Comparison of ENCODE assay signal across 18 cellular contexts in the genomic region with DNA sequence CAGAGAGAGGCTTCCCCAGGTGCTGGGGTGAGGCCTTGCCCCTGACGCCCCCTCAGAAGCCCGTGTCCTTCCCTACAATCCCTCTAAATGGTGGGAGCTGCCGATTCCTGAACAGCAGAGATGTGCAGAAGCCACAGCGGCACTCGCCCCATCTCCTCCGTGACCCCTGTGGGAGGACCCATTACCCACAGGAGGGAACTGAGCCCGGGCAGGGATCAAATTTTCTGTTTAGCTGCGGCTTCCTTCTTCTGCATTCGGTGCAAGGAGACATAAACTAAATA.
DNase-seq lines count a peak whose midpoint lies in the region; ATAC-seq and TF ChIP-seq lines count a peak whose summit lies in the region.
"Had no signal": no experiment of that assay in that cellular context is flagged by ENCODE, and none has a peak within 500 bp of the region (broad histone marks: within the 10 kb centered on the region; RNA-seq: fewer than 3 reads in every experiment).

No MANE protein-coding gene starts in this region.

- H2BK12ac ChIP-seq in neuronal stem cell (ENCODE audit: low read length): no peak overlapping the region

- H3K9me3 ChIP-seq in endodermal cell (ENCODE audit: control insufficient read depth, low read length): no peaks in the 10 kb centered on the region
- H3K9me3 ChIP-seq in neuronal stem cell (replicated peaks in 1 of 2; ENCODE audit: control insufficient read depth in 2 of 2, insufficient read depth in 1 of 2, low read depth in 1 of 2, low read length in 2 of 2): no peaks in the 10 kb centered on the region
- H3K9me3 ChIP-seq: BLaER1, Caco-2 had no signal

- no peak overlapping the region for H2AK5ac ChIP-seq in neuronal stem cell (ENCODE audit: low read depth, low read length)

- no peak overlapping the region for H2BK120ac ChIP-seq in neuronal stem cell (ENCODE audit: low read depth, low read length)

- H3K14ac ChIP-seq in neuronal stem cell (ENCODE audit: low read length): no peak overlapping the region

- no peak overlapping the region for H3K4me3 Mint-ChIP-seq in endodermal cell
- no peak overlapping the region for H3K4me3 Mint-ChIP-seq in WTC11
- H3K4me3 Mint-ChIP-seq in activated naive CD8-positive, alpha-beta T cell treated with anti-CD3 and anti-CD28 coated beads, Interleukin-2, amount 50 U/mL, for 24 hours: no peak overlapping the region
- H3K4me3 Mint-ChIP-seq: B cell; CD4-positive, CD25-positive, alpha-beta regulatory T cell; CD8-positive, alpha-beta T cell had no signal

- no peak for TF ChIP-seq CTCF in endodermal cell (conservative IDR thresholded peaks at IDR 0.05)
- no peak for TF ChIP-seq CTCF in WTC11 (IDR thresholded peaks at IDR 0.05)
- no peak for TF ChIP-seq CTCF in RWPE1 (conservative IDR thresholded peaks at IDR 0.05; ENCODE audit: low read depth)

- peaks cover 2% of the 10 kb centered on the region for H3K27me3 Mint-ChIP-seq in endodermal cell (ENCODE audit: insufficient read depth)
- H3K27me3 Mint-ChIP-seq in WTC11 (ENCODE audit: low read depth): no peaks in the 10 kb centered on the region; the same call in 1 of the 2 replicates
- no peaks in the 10 kb centered on the region for H3K27me3 Mint-ChIP-seq in activated naive CD8-positive, alpha-beta T cell treated with anti-CD3 and anti-CD28 coated beads, Interleukin-2, amount 50 U/mL, for 24 hours
- H3K27me3 Mint-ChIP-seq: CD4-positive, CD25-positive, alpha-beta regulatory T cell had no signal

- H3K9me3 Mint-ChIP-seq in endodermal cell (no peaks in the 10 kb centered on the region), WTC11 (no peaks in the 10 kb centered on the region)
- H3K9me3 Mint-ChIP-seq in activated naive CD8-positive, alpha-beta T cell treated with anti-CD3 and anti-CD28 coated beads, Interleukin-2, amount 50 U/mL, for 24 hours: no peaks in the 10 kb centered on the region
- H3K9me3 Mint-ChIP-seq: CD8-positive, alpha-beta T cell had no signal

- DNase-seq in cardiac septum (ENCODE audit: low spot score) (peak; percentile 36), Right ventricle myocardium superior (no peak), endodermal cell (peak; percentile 38), neuronal stem cell (ENCODE audit: low spot score) (no peak), WTC11 (ENCODE audit: low spot score) (no peak), RWPE1 (ENCODE audit: low spot score) (no peak)
- no peak for DNase-seq in activated naive CD8-positive, alpha-beta T cell treated with anti-CD3 and anti-CD28 coated beads, Interleukin-2, amount 50 U/mL, for 24 hours
- DNase-seq: Caco-2; CD4-positive, CD25-positive, alpha-beta regulatory T cell; DMS153; DND-41; GOT3 had no signal

- no peak overlapping the region for H4K91ac ChIP-seq in neuronal stem cell (ENCODE audit: low read depth, low read length, poor library complexity)

- H3K4me1 ChIP-seq in endodermal cell (ENCODE audit: control insufficient read depth, insufficient read depth, low read length) (no peaks in the 10 kb centered on the region), neuronal stem cell (ENCODE audit: control insufficient read depth in 2 of 2, insufficient read depth in 1 of 2, low read depth in 1 of 2, low read length in 2 of 2) (peaks cover 2 to 4% of the 10 kb centered on the region in 2 donors)
- H3K4me1 ChIP-seq: Caco-2 had no signal

- no peak overlapping the region for H2BK15ac ChIP-seq in neuronal stem cell (ENCODE audit: low read length)

- no peak overlapping the region for H2BK5ac ChIP-seq in neuronal stem cell (ENCODE audit: low read length)

- H3K4me3 ChIP-seq in endodermal cell (ENCODE audit: low read length) (no peak overlapping the region), neuronal stem cell (ENCODE audit: low read length in 2 of 2) (no peak overlapping the region)
- H3K4me3 ChIP-seq: BLaER1 had no signal

- no peak overlapping the region for H2AFZ ChIP-seq in neuronal stem cell (ENCODE audit: low read length)

- H3K36me3 ChIP-seq in endodermal cell (ENCODE audit: control insufficient read depth, insufficient read depth, low read length) (no peaks in the 10 kb centered on the region), neuronal stem cell (replicated peaks in 1 of 2; ENCODE audit: control insufficient read depth in 2 of 2, insufficient read depth in 2 of 2, low read length in 2 of 2) (no peaks in the 10 kb centered on the region)
- H3K36me3 ChIP-seq: BLaER1 had no signal

- CTCF ChIA-PET in WTC11 (lab: Charles Lee) (no interaction called here), RWPE1 (lab: Yijun Ruan, JAX) (no interaction called here)

- H3K27ac Mint-ChIP-seq in endodermal cell (no peak overlapping the region), WTC11 (no peak overlapping the region)
- no peak overlapping the region for H3K27ac Mint-ChIP-seq in activated naive CD8-positive, alpha-beta T cell treated with anti-CD3 and anti-CD28 coated beads, Interleukin-2, amount 50 U/mL, for 24 hours
- H3K27ac Mint-ChIP-seq: B cell; CD4-positive, CD25-positive, alpha-beta regulatory T cell; CD8-positive, alpha-beta T cell had no signal

- no peak overlapping the region for H3K4ac ChIP-seq in neuronal stem cell (ENCODE audit: low read length)

- H3K27ac ChIP-seq in endodermal cell (ENCODE audit: low read depth, low read length) (no peak overlapping the region), neuronal stem cell (replicated peaks; ENCODE audit: low read length) (no peak overlapping the region), RWPE1 (no peak overlapping the region)
- H3K27ac ChIP-seq: 22Rv1, BLaER1, C4-2B had no signal

- H3K36me3 Mint-ChIP-seq in endodermal cell (ENCODE audit: low read depth) (no peaks in the 10 kb centered on the region), WTC11 (no peaks in the 10 kb centered on the region)
- H3K36me3 Mint-ChIP-seq in activated naive CD8-positive, alpha-beta T cell treated with anti-CD3 and anti-CD28 coated beads, Interleukin-2, amount 50 U/mL, for 24 hours (ENCODE audit: low read depth): no peaks in the 10 kb centered on the region
- H3K36me3 Mint-ChIP-seq: CD4-positive, CD25-positive, alpha-beta regulatory T cell; CD8-positive, alpha-beta T cell had no signal

- H3K9ac ChIP-seq in endodermal cell (ENCODE audit: extremely low read depth, low read length, poor library complexity, severe bottlenecking) (no peak overlapping the region), neuronal stem cell (ENCODE audit: low read depth, low read length, poor library complexity) (no peak overlapping the region)
- H3K9ac ChIP-seq: BLaER1 had no signal

- H3K27me3 ChIP-seq in endodermal cell (ENCODE audit: control insufficient read depth, insufficient read depth, low read length, poor library complexity, severe bottlenecking) (no peaks in the 10 kb centered on the region), neuronal stem cell (ENCODE audit: control insufficient read depth in 3 of 3, insufficient read depth in 3 of 3, low read depth in 1 of 3, low read length in 3 of 3) (no peaks in the 10 kb centered on the region)
- H3K27me3 ChIP-seq: BLaER1 had no signal

- no peak overlapping the region for H4K8ac ChIP-seq in neuronal stem cell (ENCODE audit: low read depth, low read length)

- WGBS in endodermal cell (ENCODE audit: insufficient coverage in 1 of 2, insufficient read length in 1 of 2), 2 experiments: 92 to 96% methylated on average over 5 to 9 of the region's 9 CpGs
- no CpG with 5 or more reads among the region's 9 CpGs for whole genome bisulfite sequencing in neuronal stem cell (ENCODE audit: extremely low coverage in 2 of 2, insufficient read length in 2 of 2, insufficient replicate concordance in 1 of 2), 2 donors

- intact Hi-C loops in cardiac septum (cut with DNase I): no loop called here
- intact Hi-C loops in Right ventricle myocardium superior (cut with DNase I): no loop called here

- H3K18ac ChIP-seq in neuronal stem cell (ENCODE audit: low read length): peak overlapping the region; percentile 15

- peak overlapping the region; percentile 5 for H3K23ac ChIP-seq in neuronal stem cell (ENCODE audit: low read depth, low read length, poor library complexity)

- no peak overlapping the region for H3K4me2 ChIP-seq in neuronal stem cell (ENCODE audit: insufficient read depth, low read length, poor library complexity, severe bottlenecking)
- H3K4me2 ChIP-seq: BLaER1 had no signal

- H3K79me1 ChIP-seq in neuronal stem cell (ENCODE audit: low read depth, low read length): no peaks in the 10 kb centered on the region

- ATAC-seq in Right ventricle myocardium superior (ENCODE audit: poor library complexity): no peak
- no peak for ATAC-seq in WTC11
- ATAC-seq in activated naive CD8-positive, alpha-beta T cell treated with anti-CD3 and anti-CD28 coated beads, Interleukin-2, amount 50 U/mL, for 24 hours: no peak
- ATAC-seq: CD8-positive, alpha-beta T cell; HCT116 had no signal

- POLR2A ChIA-PET in WTC11 (lab: Charles Lee): no interaction called here
- POLR2A ChIA-PET in RWPE1 (lab: Yijun Ruan, JAX; ENCODE audit: low non-redundant PET): no interaction called here

- peaks cover 17% of the 10 kb centered on the region for H3K4me1 Mint-ChIP-seq in endodermal cell
- peaks cover 32% of the 10 kb centered on the region for H3K4me1 Mint-ChIP-seq in WTC11
- H3K4me1 Mint-ChIP-seq in activated naive CD8-positive, alpha-beta T cell treated with anti-CD3 and anti-CD28 coated beads, Interleukin-2, amount 50 U/mL, for 24 hours: no peaks in the 10 kb centered on the region
- H3K4me1 Mint-ChIP-seq: B cell; CD4-positive, CD25-positive, alpha-beta regulatory T cell had no signal

TF ChIP-seq in WTC11, 78 proteins besides CTCF, POLR2A, EP300 and RAD21 (continues in another document):
- TF ChIP-seq, protein P1, sequence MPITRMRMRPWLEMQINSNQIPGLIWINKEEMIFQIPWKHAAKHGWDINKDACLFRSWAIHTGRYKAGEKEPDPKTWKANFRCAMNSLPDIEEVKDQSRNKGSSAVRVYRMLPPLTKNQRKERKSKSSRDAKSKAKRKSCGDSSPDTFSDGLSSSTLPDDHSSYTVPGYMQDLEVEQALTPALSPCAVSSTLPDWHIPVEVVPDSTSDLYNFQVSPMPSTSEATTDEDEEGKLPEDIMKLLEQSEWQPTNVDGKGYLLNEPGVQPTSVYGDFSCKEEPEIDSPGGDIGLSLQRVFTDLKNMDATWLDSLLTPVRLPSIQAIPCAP (CRISPR knock-in tag; IDR thresholded peaks at IDR 0.05): no peak
- TF ChIP-seq CREB1 (CRISPR knock-in tag; IDR thresholded peaks at IDR 0.05) (no peak), SOX15 (CRISPR knock-in tag; IDR thresholded peaks at IDR 0.05) (no peak)
- TF ChIP-seq, protein P2, sequence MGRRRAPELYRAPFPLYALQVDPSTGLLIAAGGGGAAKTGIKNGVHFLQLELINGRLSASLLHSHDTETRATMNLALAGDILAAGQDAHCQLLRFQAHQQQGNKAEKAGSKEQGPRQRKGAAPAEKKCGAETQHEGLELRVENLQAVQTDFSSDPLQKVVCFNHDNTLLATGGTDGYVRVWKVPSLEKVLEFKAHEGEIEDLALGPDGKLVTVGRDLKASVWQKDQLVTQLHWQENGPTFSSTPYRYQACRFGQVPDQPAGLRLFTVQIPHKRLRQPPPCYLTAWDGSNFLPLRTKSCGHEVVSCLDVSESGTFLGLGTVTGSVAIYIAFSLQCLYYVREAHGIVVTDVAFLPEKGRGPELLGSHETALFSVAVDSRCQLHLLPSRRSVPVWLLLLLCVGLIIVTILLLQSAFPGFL (CRISPR knock-in tag; IDR thresholded peaks at IDR 0.05; ENCODE audit: borderline replicate concordance): no peak

Comparison
In these comparisons a context has a peak if more than half of its experiments do, and no peak if none do; other contexts are left out.
1. DNase-seq: peak in cardiac septum (single experiment) and endodermal cell (single experiment); none in Right ventricle myocardium superior (single experiment), neuronal stem cell (single experiment), WTC11 (single experiment), RWPE1 (single experiment) and activated naive CD8-positive, alpha-beta T cell treated with anti-CD3 and anti-CD28 coated beads, Interleukin-2, amount 50 U/mL, for 24 hours (single experiment).